ENCODE assay signal across 8 cellular contexts in the genomic region with DNA sequence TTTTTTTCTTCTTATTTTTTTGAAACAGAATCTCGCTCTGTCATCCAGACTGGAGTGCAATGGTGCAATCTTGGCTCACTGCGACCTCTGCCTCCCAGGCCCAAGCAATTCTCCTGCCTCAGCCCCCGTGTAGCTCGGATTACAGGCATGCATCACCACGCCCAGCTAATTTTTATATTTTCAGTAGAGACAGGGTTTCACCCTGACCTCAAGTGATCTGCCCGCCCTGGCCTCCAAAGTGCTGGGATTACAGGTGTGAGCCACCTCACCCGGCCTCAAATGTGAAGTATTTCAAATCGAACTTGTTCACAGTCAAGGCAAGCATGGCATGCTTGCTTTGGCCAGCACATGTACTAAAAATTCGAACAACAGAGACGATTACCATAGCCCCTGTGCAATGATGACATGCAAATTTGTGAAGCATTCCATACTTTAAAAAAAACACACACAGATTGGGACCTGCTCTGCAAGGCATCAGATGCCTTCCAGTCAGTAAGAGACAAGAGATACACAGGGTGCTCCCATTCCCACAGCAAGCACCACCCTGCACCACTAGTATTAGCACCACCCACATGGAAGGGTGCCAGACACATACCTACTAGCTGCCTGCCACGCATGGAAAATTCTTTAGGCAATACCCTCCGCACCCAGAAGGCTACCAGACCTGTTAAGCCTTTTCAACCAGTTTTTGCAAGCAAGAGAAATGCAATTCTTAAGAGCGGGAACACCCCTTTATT. TPM values are rescaled to one million over a fixed set of nuclear protein-coding genes. Genes with fewer than 3 reads are reported as not detected.
DNase-seq lines count a peak whose midpoint lies in the region; ATAC-seq and TF ChIP-seq lines count a peak whose summit lies in the region.

No MANE protein-coding gene starts in this region.

- H3K4me2 ChIP-seq in DND-41 (ENCODE audit: insufficient read depth, low read length) (peak overlapping the region; percentile 41; the same call in 1 of the 2 replicates), mesendoderm (ENCODE audit: low read length) (no peak overlapping the region)

- H3K27me3 ChIP-seq in DND-41 (ENCODE audit: insufficient read depth, low read length, poor library complexity) (no peaks in the 10 kb centered on the region), mesendoderm (ENCODE audit: insufficient read depth, low read length, poor library complexity) (no peaks in the 10 kb centered on the region)

- H3K9me3 ChIP-seq in DND-41 (ENCODE audit: insufficient read depth, low read length, severe bottlenecking): no peaks in the 10 kb centered on the region

- H3K36me3 ChIP-seq in DND-41 (ENCODE audit: insufficient read depth, low read length) (peaks cover 24% of the 10 kb centered on the region), mesendoderm (ENCODE audit: control insufficient read depth, insufficient read depth, low read length) (no peaks in the 10 kb centered on the region)

- ATAC-seq in DND-41 (ENCODE audit: insufficient read depth, low read depth) (no peak), GM18907 (IDR thresholded peaks at IDR 0.05; ENCODE audit: unreplicated experiment) (no peak), HG03439 (IDR thresholded peaks at IDR 0.05; ENCODE audit: unreplicated experiment) (no peak)

- H3K4ac ChIP-seq in mesendoderm (ENCODE audit: low read depth, low read length): no peak overlapping the region

- H4K5ac ChIP-seq in mesendoderm (ENCODE audit: low read length): no peak overlapping the region

- H3K23ac ChIP-seq in mesendoderm (ENCODE audit: low read length): no peak overlapping the region

- no peak overlapping the region for H3K56ac ChIP-seq in mesendoderm (ENCODE audit: low read length)

- H2BK120ac ChIP-seq in mesendoderm (ENCODE audit: low read depth, low read length): no peak overlapping the region

- no peak overlapping the region for H2AK5ac ChIP-seq in mesendoderm (ENCODE audit: low read length)

- H3K27ac ChIP-seq in DND-41 (ENCODE audit: low read length) (peak overlapping the region; percentile 62), mesendoderm (ENCODE audit: low read depth, low read length) (no peak overlapping the region)

- no peak overlapping the region for H4K8ac ChIP-seq in mesendoderm (ENCODE audit: low read depth, low read length)

- H2BK15ac ChIP-seq in mesendoderm (replicated peaks; ENCODE audit: low read depth): no peak overlapping the region

- no peak overlapping the region for H2AFZ ChIP-seq in DND-41 (ENCODE audit: low read depth, low read length)

- no peak for TF ChIP-seq CTCF in DND-41 (IDR thresholded peaks at IDR 0.05; ENCODE audit: borderline replicate concordance, extremely low read depth, low read length, poor library complexity, severe bottlenecking)

- H3K4me3 ChIP-seq in DND-41 (ENCODE audit: low read depth in 1 of 2, low read length in 2 of 2): no peak overlapping the region
- H3K4me3 ChIP-seq in mesendoderm (ENCODE audit: low read length): no peak overlapping the region

- WGBS in mesendoderm (ENCODE audit: extremely low coverage, insufficient coverage, low lambda C conversion rate): no CpG with 5 or more reads among the region's 13 CpGs

- no peak overlapping the region for H2BK5ac ChIP-seq in mesendoderm (ENCODE audit: low read length)

- peaks cover 22% of the 10 kb centered on the region for H3K79me1 ChIP-seq in mesendoderm (ENCODE audit: low read length)

- no peak overlapping the region for H3K18ac ChIP-seq in mesendoderm (ENCODE audit: low read length)

- H3K79me2 ChIP-seq in DND-41 (ENCODE audit: insufficient read depth, low read length) (peaks cover 100% of the 10 kb centered on the region), mesendoderm (ENCODE audit: control insufficient read depth, insufficient read depth, low read length) (peaks cover 94% of the 10 kb centered on the region)

- H4K20me1 ChIP-seq in DND-41 (ENCODE audit: insufficient read depth, low read length): peaks cover 98% of the 10 kb centered on the region

- DNase-seq in DND-41 (no peak), NCI-H2029 treated with DMSO at 0.1 percent for 48 hours (lab: John Stamatoyannopoulos, UW) (peak; percentile 9), cerebellum (ENCODE audit: low spot score) (peak; percentile 54), mesendoderm (peak; percentile 58), SW 1271 (lab: John Stamatoyannopoulos, UW) (no peak), NCI-H748 (lab: John Stamatoyannopoulos, UW; ENCODE audit: unreplicated experiment) (no peak)

- H3K9ac ChIP-seq in DND-41 (ENCODE audit: low read depth, low read length) (no peak overlapping the region), mesendoderm (ENCODE audit: low read length) (no peak overlapping the region)

- H3K4me1 ChIP-seq in DND-41 (ENCODE audit: insufficient read depth, low read length) (peaks cover 50% of the 10 kb centered on the region), mesendoderm (ENCODE audit: control insufficient read depth, low read depth, low read length) (peaks cover 15% of the 10 kb centered on the region)

RNA-seq across cellular contexts. Expression of a gene that starts 47.2 kb away (rescaled TPM):
- 49.4 TPM for total RNA-seq in cerebellum
- 92.2 TPM for polyA plus RNA-seq in mesendoderm (2013, experiment 1 of 2)
- polyA plus RNA-seq in mesendoderm (2013, experiment 2 of 2): 93.3 TPM

Comparison
In these comparisons a context has a peak if more than half of its experiments do, and no peak if none do; other contexts are left out.
1. DNase-seq: peak in NCI-H2029 treated with DMSO at 0.1 percent for 48 hours (single experiment), cerebellum (single experiment) and mesendoderm (single experiment); none in DND-41 (single experiment), SW 1271 (0 of 2) and NCI-H748 (single experiment).